1 cellular context compared by ENCODE assay signal in genomic region chr1:11704226-11704619, GRCh38.
TF ChIP-seq lines count a peak whose summit lies in the region.

No MANE protein-coding gene starts in this region.

TF ChIP-seq in GM23338, 12 proteins besides CTCF, POLR2A, EP300 and RAD21 (continued from another document):
- TF ChIP-seq ETS1 (IDR thresholded peaks at IDR 0.05): no peak
- no peak for TF ChIP-seq REST (IDR thresholded peaks at IDR 0.05; ENCODE audit: unreplicated experiment)
- TF ChIP-seq STAT1 (IDR thresholded peaks at IDR 0.05; ENCODE audit: unreplicated experiment): no peak
- TF ChIP-seq ZNF331 (CRISPR knock-in tag; IDR thresholded peaks at IDR 0.05; ENCODE audit: low read depth): no peak
- TF ChIP-seq, protein P1, sequence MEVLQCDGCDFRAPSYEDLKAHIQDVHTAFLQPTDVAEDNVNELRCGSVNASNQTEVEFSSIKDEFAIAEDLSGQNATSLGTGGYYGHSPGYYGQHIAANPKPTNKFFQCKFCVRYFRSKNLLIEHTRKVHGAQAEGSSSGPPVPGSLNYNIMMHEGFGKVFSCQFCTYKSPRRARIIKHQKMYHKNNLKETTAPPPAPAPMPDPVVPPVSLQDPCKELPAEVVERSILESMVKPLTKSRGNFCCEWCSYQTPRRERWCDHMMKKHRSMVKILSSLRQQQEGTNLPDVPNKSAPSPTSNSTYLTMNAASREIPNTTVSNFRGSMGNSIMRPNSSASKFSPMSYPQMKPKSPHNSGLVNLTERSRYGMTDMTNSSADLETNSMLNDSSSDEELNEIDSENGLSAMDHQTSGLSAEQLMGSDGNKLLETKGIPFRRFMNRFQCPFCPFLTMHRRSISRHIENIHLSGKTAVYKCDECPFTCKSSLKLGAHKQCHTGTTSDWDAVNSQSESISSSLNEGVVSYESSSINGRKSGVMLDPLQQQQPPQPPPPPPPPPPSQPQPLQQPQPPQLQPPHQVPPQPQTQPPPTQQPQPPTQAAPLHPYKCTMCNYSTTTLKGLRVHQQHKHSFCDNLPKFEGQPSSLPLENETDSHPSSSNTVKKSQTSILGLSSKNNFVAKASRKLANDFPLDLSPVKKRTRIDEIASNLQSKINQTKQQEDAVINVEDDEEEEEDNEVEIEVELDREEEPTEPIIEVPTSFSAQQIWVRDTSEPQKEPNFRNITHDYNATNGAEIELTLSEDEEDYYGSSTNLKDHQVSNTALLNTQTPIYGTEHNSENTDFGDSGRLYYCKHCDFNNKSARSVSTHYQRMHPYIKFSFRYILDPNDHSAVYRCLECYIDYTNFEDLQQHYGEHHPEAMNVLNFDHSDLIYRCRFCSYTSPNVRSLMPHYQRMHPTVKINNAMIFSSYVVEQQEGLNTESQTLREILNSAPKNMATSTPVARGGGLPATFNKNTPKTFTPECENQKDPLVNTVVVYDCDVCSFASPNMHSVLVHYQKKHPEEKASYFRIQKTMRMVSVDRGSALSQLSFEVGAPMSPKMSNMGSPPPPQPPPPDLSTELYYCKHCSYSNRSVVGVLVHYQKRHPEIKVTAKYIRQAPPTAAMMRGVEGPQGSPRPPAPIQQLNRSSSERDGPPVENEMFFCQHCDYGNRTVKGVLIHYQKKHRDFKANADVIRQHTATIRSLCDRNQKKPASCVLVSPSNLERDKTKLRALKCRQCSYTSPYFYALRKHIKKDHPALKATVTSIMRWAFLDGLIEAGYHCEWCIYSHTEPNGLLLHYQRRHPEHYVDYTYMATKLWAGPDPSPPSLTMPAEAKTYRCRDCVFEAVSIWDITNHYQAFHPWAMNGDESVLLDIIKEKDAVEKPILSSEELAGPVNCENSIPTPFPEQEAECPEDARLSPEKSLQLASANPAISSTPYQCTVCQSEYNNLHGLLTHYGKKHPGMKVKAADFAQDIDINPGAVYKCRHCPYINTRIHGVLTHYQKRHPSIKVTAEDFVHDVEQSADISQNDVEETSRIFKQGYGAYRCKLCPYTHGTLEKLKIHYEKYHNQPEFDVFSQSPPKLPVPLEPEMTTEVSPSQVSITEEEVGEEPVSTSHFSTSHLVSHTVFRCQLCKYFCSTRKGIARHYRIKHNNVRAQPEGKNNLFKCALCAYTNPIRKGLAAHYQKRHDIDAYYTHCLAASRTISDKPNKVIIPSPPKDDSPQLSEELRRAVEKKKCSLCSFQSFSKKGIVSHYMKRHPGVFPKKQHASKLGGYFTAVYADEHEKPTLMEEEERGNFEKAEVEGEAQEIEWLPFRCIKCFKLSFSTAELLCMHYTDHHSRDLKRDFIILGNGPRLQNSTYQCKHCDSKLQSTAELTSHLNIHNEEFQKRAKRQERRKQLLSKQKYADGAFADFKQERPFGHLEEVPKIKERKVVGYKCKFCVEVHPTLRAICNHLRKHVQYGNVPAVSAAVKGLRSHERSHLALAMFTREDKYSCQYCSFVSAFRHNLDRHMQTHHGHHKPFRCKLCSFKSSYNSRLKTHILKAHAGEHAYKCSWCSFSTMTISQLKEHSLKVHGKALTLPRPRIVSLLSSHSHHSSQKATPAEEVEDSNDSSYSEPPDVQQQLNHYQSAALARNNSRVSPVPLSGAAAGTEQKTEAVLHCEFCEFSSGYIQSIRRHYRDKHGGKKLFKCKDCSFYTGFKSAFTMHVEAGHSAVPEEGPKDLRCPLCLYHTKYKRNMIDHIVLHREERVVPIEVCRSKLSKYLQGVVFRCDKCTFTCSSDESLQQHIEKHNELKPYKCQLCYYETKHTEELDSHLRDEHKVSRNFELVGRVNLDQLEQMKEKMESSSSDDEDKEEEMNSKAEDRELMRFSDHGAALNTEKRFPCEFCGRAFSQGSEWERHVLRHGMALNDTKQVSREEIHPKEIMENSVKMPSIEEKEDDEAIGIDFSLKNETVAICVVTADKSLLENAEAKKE (CRISPR knock-in tag; IDR thresholded peaks at IDR 0.05): no peak
- no peak for TF ChIP-seq POLR2AphosphoS5 (IDR thresholded peaks at IDR 0.05; ENCODE audit: low read depth)
- TF ChIP-seq CREB1 (CRISPR knock-in tag; IDR thresholded peaks at IDR 0.05; ENCODE audit: low read depth): no peak
- no peak for TF ChIP-seq NANOG (IDR thresholded peaks at IDR 0.05; ENCODE audit: borderline replicate concordance)
- no peak for TF ChIP-seq EZH2phosphoT487 (IDR thresholded peaks at IDR 0.05; ENCODE audit: unreplicated experiment)
